Comparison of ENCODE assay signal across 1 cellular context in the genomic region with DNA sequence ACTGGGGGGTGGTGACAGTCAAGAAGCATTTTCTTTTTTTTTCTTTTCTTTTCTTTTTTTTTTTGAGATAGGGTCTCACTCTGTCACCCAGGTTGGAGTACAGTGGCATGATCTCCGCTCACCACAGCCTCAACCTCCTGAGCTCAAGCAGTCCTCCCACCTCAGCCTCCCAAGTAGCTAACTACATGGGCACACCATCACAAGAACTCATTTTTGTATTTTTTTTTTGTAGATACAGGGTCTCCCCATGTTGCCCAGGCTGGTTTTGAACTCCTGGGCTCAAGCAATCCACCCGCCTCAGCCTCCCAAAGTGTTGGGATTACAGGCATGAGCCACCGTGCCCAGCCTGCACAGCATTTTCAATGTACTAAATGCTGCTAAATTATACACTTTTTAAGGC.
A peak's percentile ranks its signal among the peaks of the same experiment; 100 is the strongest.
TF ChIP-seq lines count a peak whose summit lies in the region.

No MANE protein-coding gene starts in this region.

TF ChIP-seq in HepG2, 621 proteins besides CTCF, POLR2A, EP300 and RAD21:
- TF ChIP-seq ZNF713 (CRISPR knock-in tag; IDR thresholded peaks at IDR 0.05) (0 out of 2 replicates have a peak, but pooled peaks have one; percentile 70), ZFP41 (CRISPR knock-in tag; IDR thresholded peaks at IDR 0.05; ENCODE audit: borderline replicate concordance) (0 out of 2 replicates have a peak, but pooled peaks have one; percentile 54)
